In the genomic region with DNA sequence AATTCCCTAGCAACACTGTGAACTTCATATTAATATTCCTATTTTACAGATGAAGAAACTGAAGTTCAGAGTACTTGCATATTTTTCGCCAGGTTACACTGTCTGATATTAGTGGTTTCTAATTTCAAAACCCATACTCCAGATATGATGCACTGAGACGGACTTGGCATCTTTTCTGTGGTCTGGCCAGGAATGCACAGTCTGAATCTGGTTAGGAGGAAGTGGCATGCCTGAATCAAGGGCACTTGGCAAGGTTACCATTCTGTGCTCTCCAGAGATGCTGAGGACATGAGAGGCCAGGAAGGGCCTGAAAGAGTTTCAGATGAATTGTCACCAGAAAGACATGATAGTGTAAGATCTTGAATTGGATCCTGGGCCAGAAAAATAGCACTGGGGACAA, we compare ENCODE assay signal across 19 cellular contexts.
A peak's percentile ranks its signal among the peaks of the same experiment; 100 is the strongest.
DNase-seq lines count a peak whose midpoint lies in the region; FAIRE-seq and TF ChIP-seq lines count a peak whose summit lies in the region.
"Had no signal": no experiment of that assay in that cellular context is flagged by ENCODE, and none has a peak within 500 bp of the region (broad histone marks: within the 10 kb centered on the region; RNA-seq: fewer than 3 reads in every experiment).

No MANE protein-coding gene starts in this region.

- TF ChIP-seq POLR2A in H54 (IDR thresholded peaks at IDR 0.05; ENCODE audit: low read depth, low read length), result no peak
- no peak for TF ChIP-seq POLR2A in stomach (IDR thresholded peaks at IDR 0.05)

- H3K36me3 ChIP-seq in SK-N-SH (replicated peaks in 1 of 2; ENCODE audit: control insufficient read depth in 1 of 2, insufficient read depth in 2 of 2, low read length in 1 of 2) (no peaks in the 10 kb centered on the region), stomach (no peaks in the 10 kb centered on the region)
- H3K36me3 ChIP-seq: uterus had no signal

- intact Hi-C loops in stomach (cut with DNase I; ENCODE audit: low total_unique reads), result no loop called here

- no peak for TF ChIP-seq RAD21 in SK-N-SH (IDR thresholded peaks at IDR 0.05; ENCODE audit: low read length)

- no peak overlapping the region for H3K9ac ChIP-seq in SK-N-SH

- peak; percentile 74 for FAIRE-seq in H54 (lab: Jason Lieb, UNC)

- H4K20me1 ChIP-seq in SK-N-SH (ENCODE audit: insufficient read depth), result no peaks in the 10 kb centered on the region

- no peaks in the 10 kb centered on the region for H3K9me3 ChIP-seq in SK-N-SH
- no peaks in the 10 kb centered on the region for H3K9me3 ChIP-seq in stomach
- H3K9me3 ChIP-seq: uterus had no signal

- H3K27ac ChIP-seq in SK-N-SH (ENCODE audit: low read depth in 2 of 2, low read length in 1 of 2) (peak overlapping the region in 1 of 2 experiments; percentile 33; a peak in 1 of 4 replicates), stomach (no peak overlapping the region)
- H3K27ac ChIP-seq: PC-9, uterus had no signal

- H3K27me3 ChIP-seq in SK-N-SH (ENCODE audit: insufficient read depth) (no peaks in the 10 kb centered on the region), stomach (no peaks in the 10 kb centered on the region)
- H3K27me3 ChIP-seq: uterus had no signal

- CTCF ChIA-PET in SK-N-SH (lab: Yijun Ruan, JAX), result no interaction called here

- no peaks in the 10 kb centered on the region for H3K79me2 ChIP-seq in SK-N-SH (ENCODE audit: insufficient read depth)

- peaks cover 7% of the 10 kb centered on the region for H3F3A ChIP-seq in SK-N-SH (replicated peaks; ENCODE audit: insufficient read depth)

- H3K4me2 ChIP-seq in SK-N-SH, result no peak overlapping the region
- H3K4me2 ChIP-seq: PC-9 had no signal

- H3K4me3 ChIP-seq in SK-N-SH (ENCODE audit: low read depth in 2 of 2, low read length in 1 of 2), result no peak overlapping the region
- no peak overlapping the region for H3K4me3 ChIP-seq in stomach
- H3K4me3 ChIP-seq: PC-9, uterus had no signal

- no peak overlapping the region for H2AFZ ChIP-seq in SK-N-SH (ENCODE audit: low read depth)
- H2AFZ ChIP-seq: PC-9 had no signal

- TF ChIP-seq EP300 in SK-N-SH (IDR thresholded peaks at IDR 0.05; ENCODE audit: borderline replicate concordance in 1 of 2, low read depth in 1 of 2, low read length in 1 of 2) (no peak; a peak in 1 of 4 replicates), stomach (IDR thresholded peaks at IDR 0.05) (no peak)

- DNase-seq in AG08395 (ENCODE audit: low spot score), result peak; percentile 74
- peak; percentile 6 for DNase-seq in H54 (ENCODE audit: insufficient read length, low spot score)
- DNase-seq in SK-N-SH, result no peak
- DNase-seq in fibroblast of gingiva (ENCODE audit: low read depth), result peak; percentile 75
- DNase-seq in stomach, result no peak
- no peak for DNase-seq in SIG-M5 (lab: John Stamatoyannopoulos, UW)
- no peak for DNase-seq in hepatic stellate cell (ENCODE audit: low spot score)
- DNase-seq in DMS153 treated with DMSO at 0.1 percent for 48 hours (lab: John Stamatoyannopoulos, UW; ENCODE audit: unreplicated experiment), result no peak
- DNase-seq: activated CD4-positive, alpha-beta memory T cell treated with anti-CD3 and anti-CD28 coated beads for 36 hours; activated T-cell treated with anti-CD3 and anti-CD28 coated beads, Interleukin-2, amount 50 U/mL, for 4 hours; central memory CD4-positive, alpha-beta T cell; GDM1; H9; islet precursor cell; mesendoderm; NCI-H2081; NCI-H526; PC-9; uterus had no signal

- no peaks in the 10 kb centered on the region for H3K9me2 ChIP-seq in SK-N-SH

- WGBS in SK-N-SH (ENCODE audit: low lambda C conversion rate), result 15% methylated on average over 2 of the region's 2 CpGs
- whole genome bisulfite sequencing in stomach, 5 donors, result 72 to 81% (median 72%) methylated on average over 2 of the region's 2 CpGs

- TF ChIP-seq CTCF in SK-N-SH (IDR thresholded peaks at IDR 0.05), result no peak
- no peak for TF ChIP-seq CTCF in stomach (IDR thresholded peaks at IDR 0.05)

- H3K4me1 ChIP-seq in SK-N-SH (ENCODE audit: control insufficient read depth in 1 of 2, insufficient read depth in 2 of 2, low read depth in 1 of 2, low read length in 1 of 2) (0 out of 4 replicates have a peak, but pooled peaks cover 0 to 5% of the 10 kb centered on the region in 2 experiments), stomach (no peaks in the 10 kb centered on the region)
- H3K4me1 ChIP-seq: uterus had no signal

- POLR2A ChIA-PET in SK-N-SH (lab: Yijun Ruan, JAX), result no interaction called here

TF ChIP-seq in SK-N-SH, 30 proteins besides CTCF, POLR2A, EP300 and RAD21:
- TF ChIP-seq FOXM1 (IDR thresholded peaks at IDR 0.05; ENCODE audit: low read depth), result no peak
- TF ChIP-seq NRF1 (IDR thresholded peaks at IDR 0.05; ENCODE audit: low read depth, low read length), result no peak
- TF ChIP-seq YY1 (IDR thresholded peaks at IDR 0.05; ENCODE audit: low read depth), result no peak
- no peak for TF ChIP-seq FOXJ3 (CRISPR knock-in tag; IDR thresholded peaks at IDR 0.05)
- TF ChIP-seq NFIC (IDR thresholded peaks at IDR 0.05; ENCODE audit: borderline replicate concordance), result peak; percentile 91
- TF ChIP-seq, protein P1, sequence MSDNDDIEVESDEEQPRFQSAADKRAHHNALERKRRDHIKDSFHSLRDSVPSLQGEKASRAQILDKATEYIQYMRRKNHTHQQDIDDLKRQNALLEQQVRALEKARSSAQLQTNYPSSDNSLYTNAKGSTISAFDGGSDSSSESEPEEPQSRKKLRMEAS (IDR thresholded peaks at IDR 0.05; ENCODE audit: low read depth), result peak; percentile 30; the same call in 1 of the 2 replicates
- peak; percentile 42; the same call in 1 of the 2 replicates for TF ChIP-seq PBX3 (IDR thresholded peaks at IDR 0.05)
- 0 out of 2 replicates have a peak, but pooled peaks have one; percentile 31 for TF ChIP-seq RXRA (IDR thresholded peaks at IDR 0.05; ENCODE audit: borderline replicate concordance, low read depth)
- 0 out of 2 replicates have a peak, but pooled peaks have one; percentile 34 for TF ChIP-seq REST (IDR thresholded peaks at IDR 0.05; ENCODE audit: low read depth, low read length)
- TF ChIP-seq SMC3 (IDR thresholded peaks at IDR 0.05; ENCODE audit: low read depth, low read length), result no peak
- TF ChIP-seq TCF12 (IDR thresholded peaks at IDR 0.05), result peak; percentile 80
- peak; percentile 65; the same call in 1 of the 2 replicates for TF ChIP-seq TEAD4 (IDR thresholded peaks at IDR 0.05; ENCODE audit: borderline replicate concordance, insufficient read depth)
- peak; percentile 28; the same call in 1 of the 2 replicates for TF ChIP-seq FOSL2 (IDR thresholded peaks at IDR 0.05; ENCODE audit: borderline replicate concordance, low read depth)
- TF ChIP-seq GATA2 (CRISPR knock-in tag; IDR thresholded peaks at IDR 0.05), result no peak
- TF ChIP-seq JUND (IDR thresholded peaks at IDR 0.05), result peak; percentile 41; the same call in 1 of the 2 replicates
- TF ChIP-seq SIN3A (IDR thresholded peaks at IDR 0.05; ENCODE audit: borderline replicate concordance, low read depth, low read length), result no peak

Comparison
In these comparisons a context has a peak if more than half of its experiments do, and no peak if none do; other contexts are left out.
1. DNase-seq: peak in AG08395 (single experiment), H54 (single experiment) and fibroblast of gingiva (single experiment); none in SK-N-SH (single experiment), stomach (single experiment), SIG-M5 (single experiment), hepatic stellate cell (single experiment) and DMS153 treated with DMSO at 0.1 percent for 48 hours (single experiment).